Comparison of ENCODE assay signal across 28 cellular contexts in the genomic region with DNA sequence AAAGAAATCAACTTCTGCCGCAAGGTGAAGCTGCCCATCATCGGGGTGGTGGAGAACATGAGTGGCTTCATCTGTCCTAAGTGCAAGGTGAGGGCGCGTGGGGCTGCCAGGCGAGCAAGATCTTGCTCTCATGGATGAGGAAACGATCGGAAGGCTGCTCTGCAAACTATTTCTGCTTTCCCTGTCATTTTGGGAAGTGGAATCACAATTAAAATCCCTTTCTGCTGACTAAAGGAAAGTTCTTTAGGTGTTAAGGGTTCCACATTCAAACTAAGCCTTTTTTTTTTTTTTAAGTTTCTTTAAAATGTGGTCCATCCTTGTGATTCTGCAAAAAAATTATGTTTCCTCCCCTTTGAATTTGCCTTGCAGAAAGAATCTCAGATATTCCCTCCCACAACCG. TPM values are rescaled to one million over a fixed set of nuclear protein-coding genes. Genes with fewer than 3 reads are reported as not detected.
"Had no signal": no experiment of that assay in that cellular context is flagged by ENCODE, and none has a peak within 500 bp of the region (broad histone marks: within the 10 kb centered on the region; RNA-seq: fewer than 3 reads in every experiment).

No MANE protein-coding gene starts in this region.

- DNase-seq: activated CD4-positive, alpha-beta T cell treated with anti-CD3 and anti-CD28 coated beads for 36 hours; activated CD4-positive, alpha-beta T cell treated with anti-CD3 and anti-CD28 coated beads, Interleukin-2, amount 10 ng/mL, durations not matched to agents 7 days and 5 days; activated CD4-positive, alpha-beta T cell treated with anti-CD3 and anti-CD28 coated beads, Interleukin-2, amount 50 U/mL, for 48 hours; activated CD8-positive, alpha-beta memory T cell treated with anti-CD3 and anti-CD28 coated beads, Interleukin-2, amount 50 U/mL, for 4 hours; activated gamma-delta T cell treated with Interleukin-2 at 50 U/mL for 16 hours; activated naive CD4-positive, alpha-beta T cell treated with anti-CD3 and anti-CD28 coated beads for 36 hours; activated T-cell treated with anti-CD3 and anti-CD28 coated beads for 4 hours; activated T-cell treated with anti-CD3 and anti-CD28 coated beads, Interleukin-2, amount 50 U/mL, for 4 hours; adrenal gland; body of pancreas; NCI-H1105; NCI-H1417 treated with DMSO at 0.1 percent for 48 hours; NCI-H2029; NCI-H345; NCI-H524 treated with DMSO at 0.1 percent for 48 hours; SHP77; SJCRH30 had no signal

- H3K9me3 Mint-ChIP-seq: activated naive CD4-positive, alpha-beta T cell treated with anti-CD3 and anti-CD28 coated beads for 36 hours; activated naive CD4-positive, alpha-beta T cell treated with anti-CD3 and anti-CD28 coated beads, Interleukin-2, amount 50 U/mL, for 72 hours; activated T-cell treated with anti-CD3 and anti-CD28 coated beads, Interleukin-2, amount 50 U/mL, for 4 hours; activated T-helper 1 cell treated with anti-CD3 and anti-CD28 coated beads, Interleukin-12 subunit alpha, Interleukin-12 subunit beta, Interleukin-2, Interleukin-4 antibody, amounts not matched to agents 30 ng/mL and 10 ng/mL and 1 ng/mL, durations not matched to agents 14 hours and 24 hours and 36 hours had no signal

- ATAC-seq: activated CD4-positive, alpha-beta T cell treated with anti-CD3 and anti-CD28 coated beads for 36 hours; activated CD4-positive, CD25-positive, alpha-beta regulatory T cell treated with anti-CD3 and anti-CD28 coated beads, Interleukin-2, amount 50 U/mL, for 24 hours; activated naive CD4-positive, alpha-beta T cell treated with anti-CD3 and anti-CD28 coated beads, Interleukin-2, amount 50 U/mL, for 72 hours; activated T-cell treated with anti-CD3 and anti-CD28 coated beads, Interleukin-2, amount 50 U/mL, for 4 hours; body of pancreas; Panc1; WTC11 had no signal

- H3K4me1 ChIP-seq: breast epithelium, SJCRH30 had no signal

- H3K4me1 Mint-ChIP-seq: WTC11 had no signal

- H3K27me3 ChIP-seq: adrenal gland, body of pancreas, breast epithelium, SJCRH30 had no signal

- H3K4me3 Mint-ChIP-seq: activated CD4-positive, alpha-beta T cell treated with anti-CD3 and anti-CD28 coated beads for 36 hours; activated CD4-positive, alpha-beta T cell treated with anti-CD3 and anti-CD28 coated beads, Interleukin-2, amount 10 ng/mL, durations not matched to agents 7 days and 5 days; activated naive CD4-positive, alpha-beta T cell treated with anti-CD3 and anti-CD28 coated beads for 36 hours; activated T-cell treated with anti-CD3 and anti-CD28 coated beads, Interleukin-2, amount 50 U/mL, for 4 hours; activated T-helper 1 cell treated with anti-CD3 and anti-CD28 coated beads, Interleukin-12 subunit alpha, Interleukin-12 subunit beta, Interleukin-2, Interleukin-4 antibody, amounts not matched to agents 30 ng/mL and 10 ng/mL and 1 ng/mL, durations not matched to agents 14 hours and 24 hours and 36 hours; T-helper 2 cell treated with Interferon-gamma antibody and Interleukin-4, amounts not matched to agents 5 μg/mL and 100 μg/mL, for 36 hours; WTC11 had no signal

- H3K27me3 Mint-ChIP-seq: activated CD4-positive, alpha-beta T cell treated with anti-CD3 and anti-CD28 coated beads for 36 hours; activated CD4-positive, alpha-beta T cell treated with anti-CD3 and anti-CD28 coated beads, Interleukin-2, amount 10 ng/mL, durations not matched to agents 7 days and 5 days had no signal

- H3K27ac Mint-ChIP-seq: activated CD4-positive, alpha-beta T cell treated with anti-CD3 and anti-CD28 coated beads for 36 hours; activated CD4-positive, alpha-beta T cell treated with anti-CD3 and anti-CD28 coated beads, Interleukin-2, amount 10 ng/mL, durations not matched to agents 7 days and 5 days; activated naive CD4-positive, alpha-beta T cell treated with anti-CD3 and anti-CD28 coated beads for 36 hours; activated T-helper 1 cell treated with anti-CD3 and anti-CD28 coated beads, Interleukin-12 subunit alpha, Interleukin-12 subunit beta, Interleukin-2, Interleukin-4 antibody, amounts not matched to agents 30 ng/mL and 10 ng/mL and 1 ng/mL, durations not matched to agents 14 hours and 24 hours and 36 hours; T-helper 2 cell treated with Interferon-gamma antibody and Interleukin-4, amounts not matched to agents 5 μg/mL and 100 μg/mL, for 36 hours; WTC11 had no signal

- H3K27ac ChIP-seq: body of pancreas, breast epithelium, SJCRH30, SK-N-MC had no signal

- H3K9me3 ChIP-seq: adrenal gland, body of pancreas, breast epithelium, SJCRH30 had no signal

- H3K4me3 ChIP-seq: adrenal gland, body of pancreas, breast epithelium, SJCRH30, SK-N-MC had no signal

RNA-seq across cellular contexts. Expression of gene TVP23A, which starts 57.2 kb away (rescaled TPM):
- total RNA-seq: activated CD4-positive, alpha-beta T cell treated with anti-CD3 and anti-CD28 coated beads, Interleukin-2, amount 10 ng/mL, durations not matched to agents 7 days and 5 days; activated naive CD4-positive, alpha-beta T cell treated with anti-CD3 and anti-CD28 coated beads for 36 hours; activated naive CD4-positive, alpha-beta T cell treated with anti-CD3 and anti-CD28 coated beads, Interleukin-2, amount 50 U/mL, for 72 hours; activated T-helper 1 cell treated with anti-CD3 and anti-CD28 coated beads, Interleukin-12 subunit alpha, Interleukin-12 subunit beta, Interleukin-2, Interleukin-4 antibody, amounts not matched to agents 30 ng/mL and 10 ng/mL and 1 ng/mL, durations not matched to agents 14 hours and 24 hours and 36 hours; body of pancreas; MCF 10A; NCI-H460; RPMI7951; SJCRH30 had no signal
